ENCODE assay signal across 8 cellular contexts in the genomic region with DNA sequence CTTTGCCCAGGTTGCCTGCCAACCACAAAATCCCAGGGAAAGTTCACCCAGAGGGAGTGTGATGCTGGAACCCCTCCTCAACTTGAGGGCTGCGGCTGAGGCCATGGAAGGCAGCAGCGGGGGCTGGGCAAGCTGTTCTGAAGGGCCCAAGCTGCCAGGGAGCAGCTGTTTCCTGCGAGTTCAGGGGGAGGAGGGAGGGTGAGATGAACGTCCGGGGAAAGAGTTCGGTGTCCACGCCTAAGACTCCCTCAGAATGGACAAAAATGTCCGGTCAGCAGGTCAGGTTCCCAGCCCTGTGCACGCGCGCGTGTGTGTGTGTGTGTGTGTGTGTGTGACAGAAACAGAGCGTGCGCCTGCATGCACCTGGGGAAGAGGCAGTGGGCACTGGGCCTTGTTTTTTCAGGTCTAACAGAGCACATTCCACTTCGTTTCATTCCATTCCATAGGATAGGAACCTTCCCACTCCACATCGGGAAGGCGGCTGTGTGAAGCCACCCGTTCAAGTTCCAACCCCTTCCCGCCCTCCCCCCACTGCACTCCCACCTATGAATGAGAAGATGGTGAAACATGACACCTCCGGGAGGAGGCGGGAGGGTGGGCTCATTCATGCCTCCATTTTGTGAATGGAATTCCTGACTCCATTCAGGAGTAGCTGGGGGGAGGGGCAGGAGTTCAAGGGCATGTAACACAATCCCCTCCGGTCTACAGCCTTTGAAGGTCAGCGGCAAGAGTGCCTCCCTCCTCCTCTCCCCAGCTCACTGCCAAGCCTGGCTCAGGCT. TPM values are rescaled to one million over a fixed set of nuclear protein-coding genes. Genes with fewer than 3 reads are reported as not detected.
DNase-seq lines count a peak whose midpoint lies in the region; ATAC-seq and TF ChIP-seq lines count a peak whose summit lies in the region.

No MANE protein-coding gene starts in this region.

- H3K9me3 Mint-ChIP-seq in CD4-positive, alpha-beta T cell = no peaks in the 10 kb centered on the region

- H3K36me3 ChIP-seq in tibial nerve = peaks cover 0 to 29% (median 0%) of the 10 kb centered on the region in 3 donors

- no peak for TF ChIP-seq CTCF in tibial nerve (IDR thresholded peaks at IDR 0.05)
- TF ChIP-seq CTCF in CD4-positive, alpha-beta T cell (IDR thresholded peaks at IDR 0.05) = no peak

- H3K4me1 Mint-ChIP-seq in CD4-positive, alpha-beta T cell (ENCODE audit: low read depth) = no peaks in the 10 kb centered on the region

- H3K4me3 Mint-ChIP-seq in CD4-positive, alpha-beta T cell = no peak overlapping the region

- no peak for TF ChIP-seq EP300 in tibial nerve (IDR thresholded peaks at IDR 0.05)

- TF ChIP-seq POLR2A in tibial nerve (IDR thresholded peaks at IDR 0.05) = no peak

- peaks cover 17% of the 10 kb centered on the region for H3K36me3 Mint-ChIP-seq in CD4-positive, alpha-beta T cell (ENCODE audit: low read depth)

- POLR2A ChIA-PET in CD4-positive, alpha-beta T cell (lab: Charles Lee) = no interaction called here

- H3K27me3 ChIP-seq in tibial nerve = no peaks in the 10 kb centered on the region
- H3K27me3 ChIP-seq in CD4-positive, alpha-beta T cell (ENCODE audit: control insufficient read depth, insufficient read depth, low read length) = no peaks in the 10 kb centered on the region

- DNase-seq in AG08396 (ENCODE audit: low spot score) (peak; percentile 77), NCI-H146 treated with DMSO at 0.1 percent for 48 hours (lab: John Stamatoyannopoulos, UW; ENCODE audit: unreplicated experiment) (peak; percentile 69), astrocyte of the hippocampus (ENCODE audit: low read depth, low spot score) (peak; percentile 98), iris pigment epithelial cell (ENCODE audit: low read depth) (peak; percentile 85), tibial nerve (ENCODE audit: low spot score in 2 of 2) (peak; percentile 23 to 51)
- no peak for DNase-seq in CD4-positive, alpha-beta T cell

- no peaks in the 10 kb centered on the region for H3K27me3 Mint-ChIP-seq in CD4-positive, alpha-beta T cell

- no peak overlapping the region for H3K27ac Mint-ChIP-seq in CD4-positive, alpha-beta T cell

- CTCF ChIA-PET in CD4-positive, alpha-beta T cell (lab: Charles Lee) = no interaction called here

- peak overlapping the region in 2 of 4 donors; percentile 31 to 46 for H3K27ac ChIP-seq in tibial nerve
- no peak overlapping the region for H3K27ac ChIP-seq in CD4-positive, alpha-beta T cell (ENCODE audit: low read depth, low read length)

- peak overlapping the region in 1 of 4 donors; percentile 24 for H3K4me3 ChIP-seq in tibial nerve

- no peak for ATAC-seq in GM18520 (IDR thresholded peaks at IDR 0.05; ENCODE audit: unreplicated experiment)
- ATAC-seq in HG03457 (IDR thresholded peaks at IDR 0.05; ENCODE audit: unreplicated experiment) = no peak
- no peak for ATAC-seq in CD4-positive, alpha-beta T cell (ENCODE audit: poor library complexity)

- intact Hi-C loops in CD4-positive, alpha-beta T cell (cut with DNase I, micrococcal nuclease) = no loop called here

- WGBS in tibial nerve, 2 donors = 5 to 12% methylated on average over 23 of the region's 23 CpGs

- H3K9me3 ChIP-seq in tibial nerve = no peaks in the 10 kb centered on the region
- no peaks in the 10 kb centered on the region for H3K9me3 ChIP-seq in CD4-positive, alpha-beta T cell (ENCODE audit: control insufficient read depth, low read length)

- H3K4me1 ChIP-seq in tibial nerve = peaks cover 0 to 48% (median 10%) of the 10 kb centered on the region in 4 donors

RNA-seq across cellular contexts. Expression of a gene that starts 15.6 kb away (rescaled TPM):
- total RNA-seq in tibial nerve = 1 to 10 TPM; 1.5 to 5.1 (median 3.8) TPM
- total RNA-seq in CD4-positive, alpha-beta T cell = not detected

RNA-seq across cellular contexts. Expression of a gene that starts 46.7 kb away (rescaled TPM):
- 10 to 100 TPM; 35.2 to 57.9 (median 40.7) TPM for total RNA-seq in tibial nerve
- total RNA-seq in CD4-positive, alpha-beta T cell = 100 to 1,000 TPM in 1 of 2 experiments, 10 to 100 TPM in 1; 88.8 to 106 TPM

Comparison
In these comparisons a context has a peak if more than half of its experiments do, and no peak if none do; other contexts are left out.
1. DNase-seq: peak in AG08396 (single experiment), NCI-H146 treated with DMSO at 0.1 percent for 48 hours (single experiment), astrocyte of the hippocampus (single experiment), iris pigment epithelial cell (single experiment) and tibial nerve (2 of 2); none in CD4-positive, alpha-beta T cell (0 of 10).